Comparison of ENCODE assay signal across 8 cellular contexts in genomic region chr3:134212898-134213665, GRCh38. TPM values are rescaled to one million over a fixed set of nuclear protein-coding genes. Genes with fewer than 3 reads are reported as not detected.
DNase-seq lines count a peak whose midpoint lies in the region; ATAC-seq and TF ChIP-seq lines count a peak whose summit lies in the region.

No MANE protein-coding gene starts in this region.

- no peak overlapping the region for H3K27ac ChIP-seq in transverse colon

- H3K27ac Mint-ChIP-seq in osteocyte (ENCODE audit: unreplicated experiment): no peak overlapping the region

- H3K27me3 Mint-ChIP-seq in osteocyte (ENCODE audit: unreplicated experiment): no peaks in the 10 kb centered on the region

- no peaks in the 10 kb centered on the region for H3K9me3 Mint-ChIP-seq in osteocyte (ENCODE audit: unreplicated experiment)

- peaks cover 21% of the 10 kb centered on the region for H3K36me3 Mint-ChIP-seq in osteocyte (ENCODE audit: unreplicated experiment)

- intact Hi-C loops in transverse colon (cut with DNase I; ENCODE audit: low total_unique reads): loop anchor here (2.0 to 5.0 kb wide), 2 partner anchors 86 to 264 kb away; no protein-coding TSS in a partner anchor

- WGBS in transverse colon (ENCODE audit: low coverage in 1 of 2), 2 donors: 0 to 29% methylated on average over 1 to 4 of the region's 4 CpGs

- peak; percentile 76 for ATAC-seq in GM21619 (IDR thresholded peaks at IDR 0.05; ENCODE audit: unreplicated experiment)

- H3K36me3 ChIP-seq in transverse colon: peaks cover 0 to 20% (median 5%) of the 10 kb centered on the region in 4 donors

- peak; percentile 98 for TF ChIP-seq CTCF in osteocyte (IDR thresholded peaks at IDR 0.05)
- TF ChIP-seq CTCF in transverse colon (IDR thresholded peaks at IDR 0.05): peak; percentile 91 to 99 (median 98)

- H3K4me1 Mint-ChIP-seq in osteocyte (ENCODE audit: unreplicated experiment): peaks cover 11% of the 10 kb centered on the region

- H3K27me3 ChIP-seq in transverse colon: no peaks in the 10 kb centered on the region

- TF ChIP-seq POLR2A in transverse colon (IDR thresholded peaks at IDR 0.05): no peak

- DNase-seq in DMS 273 treated with DMSO at 0.1 percent for 48 hours (lab: John Stamatoyannopoulos, UW): peak; percentile 45
- DNase-seq in LHCN-M2 (ENCODE audit: low read depth): peak; percentile 68
- DNase-seq in SHP77 (lab: John Stamatoyannopoulos, UW): peak; percentile 64 to 73
- DNase-seq in activated T-helper 9 cell treated with anti-CD3 and anti-CD28 coated beads, Interleukin-2, amount 50 U/mL, for 16 hours (ENCODE audit: low read depth): peak; percentile 79
- DNase-seq in foreskin melanocyte: peak; percentile 52
- DNase-seq in osteocyte (ENCODE audit: extremely low spot score, unreplicated experiment): peak; percentile 94
- DNase-seq in transverse colon: peak; percentile 87

- H3K9me3 ChIP-seq in transverse colon: no peaks in the 10 kb centered on the region

- H3K4me3 ChIP-seq in transverse colon: no peak overlapping the region

- no peak overlapping the region for H3K4me3 Mint-ChIP-seq in osteocyte (ENCODE audit: unreplicated experiment)

- H3K4me1 ChIP-seq in transverse colon: peaks cover 0 to 3% (median 0%) of the 10 kb centered on the region in 4 donors

- in situ Hi-C loops in transverse colon (cut with MboI; ENCODE audit: low pct_ligation_motif_present in 1 of 4, low pct_unique_long_range_greater_than_20kb in 1 of 4, low sequenced_read_pairs in 3 of 4): loop anchor here (5.0 to 25.0 kb wide), 6 partner anchors 82 to 262 kb away; no protein-coding TSS in a partner anchor

- TF ChIP-seq EP300 in transverse colon (IDR thresholded peaks at IDR 0.05; ENCODE audit: low read depth): no peak

RNA-seq across cellular contexts. Expression of gene RYK, which starts 37.6 kb away (rescaled TPM):
- total RNA-seq in LHCN-M2 (2014; rRNA removed) (54.3 and 57.3 TPM in 2 replicates), osteocyte (68.1 and 70.7 TPM in 2 replicates), transverse colon (10 to 100 TPM; 20.2 to 91.1 (median 61.6) TPM)
- polyA plus RNA-seq in LHCN-M2 (2012): 21.9 TPM
